ENCODE assay signal across 11 cellular contexts in genomic region chr3:18207232-18207631, GRCh38.
"Had no signal": no experiment of that assay in that cellular context is flagged by ENCODE, and none has a peak within 500 bp of the region (broad histone marks: within the 10 kb centered on the region; RNA-seq: fewer than 3 reads in every experiment).

No MANE protein-coding gene starts in this region.

- H3K27me3 ChIP-seq: neural progenitor cell, ovary, SJCRH30, upper lobe of left lung had no signal

- H3K27ac ChIP-seq: dorsolateral prefrontal cortex, neural progenitor cell, ovary, RWPE1, SJCRH30, upper lobe of left lung had no signal

- H3K4me3 ChIP-seq: dorsolateral prefrontal cortex, neural progenitor cell, ovary, SJCRH30, upper lobe of left lung had no signal

- H3K4me3 Mint-ChIP-seq: activated naive CD8-positive, alpha-beta T cell treated with anti-CD3 and anti-CD28 coated beads, Interleukin-2, amount 10 ng/mL, durations not matched to agents 7 days and 5 days; neural progenitor cell had no signal

- H3K4me1 ChIP-seq: neural progenitor cell, SJCRH30, upper lobe of left lung had no signal

- ATAC-seq: esophagus mucosa had no signal

- H3K4me1 Mint-ChIP-seq: activated naive CD8-positive, alpha-beta T cell treated with anti-CD3 and anti-CD28 coated beads, Interleukin-2, amount 10 ng/mL, durations not matched to agents 7 days and 5 days; neural progenitor cell had no signal

- H3K9me3 Mint-ChIP-seq: activated naive CD8-positive, alpha-beta T cell treated with anti-CD3 and anti-CD28 coated beads, Interleukin-2, amount 10 ng/mL, durations not matched to agents 7 days and 5 days; neural progenitor cell had no signal

- H3K36me3 Mint-ChIP-seq: activated naive CD8-positive, alpha-beta T cell treated with anti-CD3 and anti-CD28 coated beads, Interleukin-2, amount 10 ng/mL, durations not matched to agents 7 days and 5 days; neural progenitor cell had no signal

- H3K9me3 ChIP-seq: ovary, SJCRH30, upper lobe of left lung had no signal

- H3K27ac Mint-ChIP-seq: activated naive CD8-positive, alpha-beta T cell treated with anti-CD3 and anti-CD28 coated beads, Interleukin-2, amount 10 ng/mL, durations not matched to agents 7 days and 5 days; neural progenitor cell had no signal

- H3K36me3 ChIP-seq: neural progenitor cell, ovary, SJCRH30, upper lobe of left lung had no signal

- DNase-seq: activated naive CD8-positive, alpha-beta T cell treated with anti-CD3 and anti-CD28 coated beads, Interleukin-2, amount 10 ng/mL, durations not matched to agents 7 days and 5 days; aorta; dorsolateral prefrontal cortex; ovary; SJCRH30; stimulated activated naive CD4-positive, alpha-beta T cell; SW 1271; upper lobe of left lung had no signal

- H3K27me3 Mint-ChIP-seq: activated naive CD8-positive, alpha-beta T cell treated with anti-CD3 and anti-CD28 coated beads, Interleukin-2, amount 10 ng/mL, durations not matched to agents 7 days and 5 days had no signal
